In genomic region chr10:3976718-3977117, GRCh38 we compare ENCODE assay signal across 27 cellular contexts.
DNase-seq lines count a peak whose midpoint lies in the region; ATAC-seq, FAIRE-seq and TF ChIP-seq lines count a peak whose summit lies in the region.
"Had no signal": no experiment of that assay in that cellular context is flagged by ENCODE, and none has a peak within 500 bp of the region (broad histone marks: within the 10 kb centered on the region; RNA-seq: fewer than 3 reads in every experiment).

No MANE protein-coding gene starts in this region.

- H3K27ac ChIP-seq in CD4-positive, CD25-positive, alpha-beta regulatory T cell (ENCODE audit: insufficient read depth, low read length, poor library complexity, severe bottlenecking), result no peak overlapping the region
- no peak overlapping the region for H3K27ac ChIP-seq in GM12878 (ENCODE audit: control insufficient read depth, insufficient read depth)
- H3K27ac ChIP-seq: C4-2B, prostate gland, uterus had no signal

- peak overlapping the region; percentile 32 for H3K4me3 ChIP-seq in CD4-positive, CD25-positive, alpha-beta regulatory T cell (ENCODE audit: low read depth, low read length)
- H3K4me3 ChIP-seq in GM12878, result no peak overlapping the region
- H3K4me3 ChIP-seq: HAP-1, prostate gland, uterus had no signal

- CTCF ChIA-PET in GM12878 (lab: Yijun Ruan, JAX), result no interaction called here

- peak in 1 of 3 donors; percentile 46 for DNase-seq in CD4-positive, CD25-positive, alpha-beta regulatory T cell
- DNase-seq in DMS53 (lab: John Stamatoyannopoulos, UW) (peak; percentile 71), GM12878 (ENCODE audit: low read depth, low spot score) (no peak), AG08395 (ENCODE audit: low spot score) (no peak), NCI-H524 (lab: John Stamatoyannopoulos, UW) (no peak), Right ventricle myocardium inferior (ENCODE audit: missing footprints) (no peak), NCI-H2171 (lab: John Stamatoyannopoulos, UW) (no peak)
- DNase-seq: activated B cell treated with CpG ODN at 0.5 μM for 24 hours; activated CD8-positive, alpha-beta memory T cell treated with anti-CD3 and anti-CD28 coated beads for 24 hours; activated gamma-delta T cell treated with Interleukin-2 at 50 U/mL for 16 hours; KG1; left ventricle myocardium superior; MM.1S; NCI-H1417; NCI-H2029 treated with DMSO at 0.1 percent for 48 hours; NCI-H226; NCI-H82; uterus had no signal

- no TSS peak for BruUV-seq in GM12878 (replicated peaks; lab: Mats Ljungman, UMichigan)

- SMC1A ChIA-PET in GM12878 (lab: Charles Lee; ENCODE audit: uncharacterized antibody, unreplicated experiment), result no interaction called here

- no peaks in the 10 kb centered on the region for H3K9me3 ChIP-seq in CD4-positive, CD25-positive, alpha-beta regulatory T cell (ENCODE audit: control insufficient read depth in 2 of 2, low read length in 2 of 2)
- peaks cover 3% of the 10 kb centered on the region; the same call in 1 of the 3 replicates for H3K9me3 ChIP-seq in GM12878 (replicated peaks; ENCODE audit: control insufficient read depth, insufficient read depth, low read length)
- H3K9me3 ChIP-seq: HAP-1, prostate gland, uterus had no signal

- no peak overlapping the region for H3K4me3 Mint-ChIP-seq in CD4-positive, CD25-positive, alpha-beta regulatory T cell
- H3K4me3 Mint-ChIP-seq: activated B cell treated with CpG ODN at 0.5 μM for 24 hours; brain; stimulated activated naive CD8-positive, alpha-beta T cell treated with anti-CD3 and anti-CD28 coated beads, Interleukin-15, Interleukin-2, amounts not matched to agents 100 ng/mL and 50 ng/mL, for 24 hours had no signal

- no peaks in the 10 kb centered on the region for H3K27me3 ChIP-seq in CD4-positive, CD25-positive, alpha-beta regulatory T cell (ENCODE audit: control insufficient read depth, insufficient read depth, low read length)
- H3K27me3 ChIP-seq in GM12878 (replicated peaks in 1 of 2; ENCODE audit: control insufficient read depth in 2 of 2, insufficient read depth in 2 of 2, low read length in 1 of 2), result no peaks in the 10 kb centered on the region
- H3K27me3 ChIP-seq: uterus had no signal

- peaks cover 24 to 48% (median 26%) of the 10 kb centered on the region in 4 donors for H3K4me1 Mint-ChIP-seq in CD4-positive, CD25-positive, alpha-beta regulatory T cell

- ATAC-seq in CD4-positive, CD25-positive, alpha-beta regulatory T cell (ENCODE audit: low read depth in 2 of 2), result peak; percentile 42 to 53
- ATAC-seq in HG02678 (IDR thresholded peaks at IDR 0.05; ENCODE audit: unreplicated experiment), result peak; percentile 55
- peak; percentile 52 for ATAC-seq in GM12878
- no peak for ATAC-seq in Right ventricle myocardium inferior
- ATAC-seq: left ventricle myocardium superior had no signal

- intact Hi-C loops in GM12878 (cut with micrococcal nuclease; ENCODE audit: unreplicated experiment), result no loop called here
- intact Hi-C loops in Right ventricle myocardium inferior (cut with DNase I), result no loop called here

- TF ChIP-seq POLR2A in GM12878 (IDR thresholded peaks at IDR 0.05; ENCODE audit: low read depth, low read length), result no peak

- TF ChIP-seq EP300 in GM12878 (IDR thresholded peaks at IDR 0.05; ENCODE audit: borderline replicate concordance in 1 of 2, control insufficient read depth in 1 of 2, low read depth in 2 of 2, low read length in 2 of 2), result no peak

- peaks cover 0 to 2% (median 0%) of the 10 kb centered on the region in 7 donors for H3K9me3 Mint-ChIP-seq in CD4-positive, CD25-positive, alpha-beta regulatory T cell
- H3K9me3 Mint-ChIP-seq: activated B cell treated with CpG ODN at 0.5 μM for 24 hours had no signal

- no peak overlapping the region for H2AFZ ChIP-seq in GM12878 (ENCODE audit: control insufficient read depth, low read depth, low read length)

- no peaks in the 10 kb centered on the region for H3K27me3 Mint-ChIP-seq in CD4-positive, CD25-positive, alpha-beta regulatory T cell
- H3K27me3 Mint-ChIP-seq: activated B cell treated with CpG ODN at 0.5 μM for 24 hours; stimulated activated naive CD8-positive, alpha-beta T cell treated with anti-CD3 and anti-CD28 coated beads, Interleukin-15, Interleukin-2, amounts not matched to agents 100 ng/mL and 50 ng/mL, for 24 hours had no signal

- H3K9ac ChIP-seq in GM12878 (ENCODE audit: control insufficient read depth, insufficient read depth, low read length), result no peak overlapping the region

- TF ChIP-seq RAD21 in GM12878 (IDR thresholded peaks at IDR 0.05; ENCODE audit: insufficient read depth, low read depth, low read length), result no peak

- no peaks in the 10 kb centered on the region for H3K36me3 ChIP-seq in CD4-positive, CD25-positive, alpha-beta regulatory T cell (ENCODE audit: control insufficient read depth, insufficient read depth, low read length)
- no peaks in the 10 kb centered on the region for H3K36me3 ChIP-seq in GM12878 (ENCODE audit: control insufficient read depth in 2 of 2, insufficient read depth in 2 of 2, low read length in 1 of 2)
- H3K36me3 ChIP-seq: HAP-1, prostate gland, uterus had no signal

- H4K20me1 ChIP-seq in GM12878 (ENCODE audit: control insufficient read depth, insufficient read depth), result no peaks in the 10 kb centered on the region

- no peaks in the 10 kb centered on the region for H3K36me3 Mint-ChIP-seq in CD4-positive, CD25-positive, alpha-beta regulatory T cell
- H3K36me3 Mint-ChIP-seq: brain had no signal

- TF ChIP-seq CTCF in GM12878 (IDR thresholded peaks at IDR 0.05 in 2 of 3, conservative IDR thresholded peaks at IDR 0.05 in 1 of 3; ENCODE audit: control insufficient read depth in 2 of 3, extremely low read depth in 1 of 3, insufficient read depth in 1 of 3, low read depth in 3 of 3, low read length in 3 of 3), result no peak

- in situ Hi-C loops in GM12878 (cut with MboI), result no loop called here

- H3K79me2 ChIP-seq in GM12878 (ENCODE audit: control insufficient read depth, insufficient read depth, low read length), result no peaks in the 10 kb centered on the region

- 0% methylated on average over 1 of the region's 1 CpG for WGBS in GM12878 (ENCODE audit: insufficient coverage, insufficient replicate concordance, low lambda C conversion rate, missing lambda C conversion rate)

- no peak overlapping the region for H3K27ac Mint-ChIP-seq in CD4-positive, CD25-positive, alpha-beta regulatory T cell
- H3K27ac Mint-ChIP-seq: activated B cell treated with CpG ODN at 0.5 μM for 24 hours; brain; stimulated activated naive CD8-positive, alpha-beta T cell treated with anti-CD3 and anti-CD28 coated beads, Interleukin-15, Interleukin-2, amounts not matched to agents 100 ng/mL and 50 ng/mL, for 24 hours had no signal

- peaks cover 72% of the 10 kb centered on the region for H3K4me1 ChIP-seq in CD4-positive, CD25-positive, alpha-beta regulatory T cell (ENCODE audit: control insufficient read depth, insufficient read depth, low read length, poor library complexity, severe bottlenecking)
- peaks cover 4% of the 10 kb centered on the region; the same call in 1 of the 2 replicates for H3K4me1 ChIP-seq in GM12878 (ENCODE audit: control insufficient read depth, insufficient read depth, low read length)
- H3K4me1 ChIP-seq: HAP-1, prostate gland, uterus had no signal

- FAIRE-seq in GM12878 (lab: Jason Lieb, UNC), result no peak
- FAIRE-seq: D721Med, GM12892, keratinocyte had no signal

- RAD21 ChIA-PET in GM12878 (lab: Charles Lee; ENCODE audit: unreplicated experiment), result interaction anchor here (0.7 kb wide), 1 partner anchor 48 kb away, joined by 3 read pairs; no protein-coding TSS in a partner anchor

- 0 out of 2 replicates have a peak overlapping the region, but pooled peaks have one; percentile 9 for H3K4me2 ChIP-seq in GM12878 (ENCODE audit: control insufficient read depth, insufficient read depth)

- POLR2A ChIA-PET in GM12878 (lab: Charles Lee), result no interaction called here

TF ChIP-seq in GM12878, 131 proteins besides CTCF, POLR2A, EP300 and RAD21:
- TF ChIP-seq ATF3 (IDR thresholded peaks at IDR 0.05; ENCODE audit: borderline replicate concordance, extremely low read depth, low read depth, low read length), result no peak
- TF ChIP-seq CEBPB (IDR thresholded peaks at IDR 0.05; ENCODE audit: borderline replicate concordance in 1 of 2, low read depth in 2 of 2, low read length in 2 of 2), result no peak
- TF ChIP-seq CHD1 (IDR thresholded peaks at IDR 0.05; ENCODE audit: low read depth, low read length), result no peak
- TF ChIP-seq SUPT20H (IDR thresholded peaks at IDR 0.05; ENCODE audit: borderline replicate concordance, control insufficient read depth, low read depth, low read length), result no peak
- no peak for TF ChIP-seq SMAD1 (IDR thresholded peaks at IDR 0.05; ENCODE audit: low read depth, partially characterized antibody)
- no peak for TF ChIP-seq GATAD2B (conservative IDR thresholded peaks at IDR 0.05; ENCODE audit: low read depth)
